9 cellular contexts compared by ENCODE assay signal in the genomic region with DNA sequence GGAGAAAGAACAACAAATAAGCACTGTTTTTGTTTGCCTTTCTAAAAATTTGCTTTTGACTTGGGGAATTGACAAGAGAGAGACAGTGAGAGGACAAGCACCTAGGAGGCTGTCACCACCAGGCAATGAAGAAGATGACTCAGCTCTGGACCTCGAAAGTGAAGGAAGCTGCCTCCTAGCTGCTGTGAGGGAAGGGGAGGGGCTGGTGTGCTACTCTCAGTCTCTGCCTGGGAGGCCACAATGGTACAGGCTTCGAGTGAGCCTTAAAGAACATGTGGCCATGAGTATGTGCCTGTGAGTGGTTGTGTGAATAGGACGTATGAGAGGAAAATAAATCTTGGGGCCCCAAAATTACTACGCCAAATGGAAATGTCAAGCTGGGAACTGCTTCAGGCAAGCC. TPM values are rescaled to one million over a fixed set of nuclear protein-coding genes. Genes with fewer than 3 reads are reported as not detected.
DNase-seq lines count a peak whose midpoint lies in the region; ATAC-seq and TF ChIP-seq lines count a peak whose summit lies in the region.
"Had no signal": no experiment of that assay in that cellular context is flagged by ENCODE, and none has a peak within 500 bp of the region (broad histone marks: within the 10 kb centered on the region; RNA-seq: fewer than 3 reads in every experiment).

No MANE protein-coding gene starts in this region.

- H3K27ac Mint-ChIP-seq in effector memory CD8-positive, alpha-beta T cell = no peak overlapping the region
- no peak overlapping the region for H3K27ac Mint-ChIP-seq in endothelial cell (ENCODE audit: unreplicated experiment)
- H3K27ac Mint-ChIP-seq: nephron had no signal

- DNase-seq in ACHN (peak; percentile 33), NOMO-1 treated with dmso at 0.1 percent for 144 hours (lab: John Stamatoyannopoulos, UW; ENCODE audit: unreplicated experiment) (peak; percentile 83), NCI-H1048 (lab: John Stamatoyannopoulos, UW) (no peak), endothelial cell (ENCODE audit: low spot score) (no peak), NAMALWA (ENCODE audit: low spot score) (no peak)
- no peak for DNase-seq in effector memory CD8-positive, alpha-beta T cell

- no peaks in the 10 kb centered on the region for H3K9me3 Mint-ChIP-seq in effector memory CD8-positive, alpha-beta T cell
- H3K9me3 Mint-ChIP-seq in endothelial cell (ENCODE audit: unreplicated experiment) = no peaks in the 10 kb centered on the region
- H3K9me3 Mint-ChIP-seq: nephron had no signal

- no peak for TF ChIP-seq CTCF in endothelial cell (IDR thresholded peaks at IDR 0.05; ENCODE audit: unreplicated experiment)

- peaks cover 0 to 14% of the 10 kb centered on the region in 2 donors for H3K27me3 Mint-ChIP-seq in effector memory CD8-positive, alpha-beta T cell
- no peaks in the 10 kb centered on the region for H3K27me3 Mint-ChIP-seq in endothelial cell (ENCODE audit: unreplicated experiment)

- H3K4me3 Mint-ChIP-seq in effector memory CD8-positive, alpha-beta T cell = no peak overlapping the region
- H3K4me3 Mint-ChIP-seq in endothelial cell (ENCODE audit: unreplicated experiment) = no peak overlapping the region
- H3K4me3 Mint-ChIP-seq: nephron had no signal

- no peaks in the 10 kb centered on the region for H3K36me3 Mint-ChIP-seq in effector memory CD8-positive, alpha-beta T cell (ENCODE audit: insufficient read depth)
- no peaks in the 10 kb centered on the region for H3K36me3 Mint-ChIP-seq in endothelial cell (ENCODE audit: low read depth, unreplicated experiment)

- peak; percentile 100 for ATAC-seq in GM18868 (IDR thresholded peaks at IDR 0.05; ENCODE audit: unreplicated experiment)
- ATAC-seq in HG02852 (IDR thresholded peaks at IDR 0.05; ENCODE audit: unreplicated experiment) = peak; percentile 100
- ATAC-seq in effector memory CD8-positive, alpha-beta T cell (replicated peaks) = peak; percentile 31

- no peaks in the 10 kb centered on the region for H3K4me1 Mint-ChIP-seq in effector memory CD8-positive, alpha-beta T cell (ENCODE audit: low read depth in 2 of 2)
- peaks cover 11% of the 10 kb centered on the region for H3K4me1 Mint-ChIP-seq in endothelial cell (ENCODE audit: unreplicated experiment)

- in situ Hi-C loops in ACHN (cut with HindIII; ENCODE audit: low pct_ligation_motif_present, low pct_unique_long_range_greater_than_20kb, low sequenced_read_pairs) = loop anchor here (25.0 kb wide), 1 partner anchor 680 kb away; no protein-coding TSS in a partner anchor

RNA-seq across cellular contexts. Expression of a gene that starts 7.1 kb away (rescaled TPM):
- total RNA-seq in endothelial cell (ENCODE audit: unreplicated experiment) = 572 TPM

RNA-seq across cellular contexts. Expression of a gene that starts 24.3 kb away (rescaled TPM):
- 1.4 TPM for total RNA-seq in endothelial cell (ENCODE audit: unreplicated experiment)

Comparison
In these comparisons a context has a peak if more than half of its experiments do, and no peak if none do; other contexts are left out.
1. DNase-seq: peak in ACHN (single experiment) and NOMO-1 treated with dmso at 0.1 percent for 144 hours (single experiment); none in effector memory CD8-positive, alpha-beta T cell (0 of 3), NCI-H1048 (single experiment), endothelial cell (single experiment) and NAMALWA (single experiment).
2. ATAC-seq: peak in every context shown above with its lines; median percentile 100 in GM18868; 100 in HG02852; 31 in effector memory CD8-positive, alpha-beta T cell.